Comparison of ENCODE assay signal across 8 cellular contexts in the genomic region with DNA sequence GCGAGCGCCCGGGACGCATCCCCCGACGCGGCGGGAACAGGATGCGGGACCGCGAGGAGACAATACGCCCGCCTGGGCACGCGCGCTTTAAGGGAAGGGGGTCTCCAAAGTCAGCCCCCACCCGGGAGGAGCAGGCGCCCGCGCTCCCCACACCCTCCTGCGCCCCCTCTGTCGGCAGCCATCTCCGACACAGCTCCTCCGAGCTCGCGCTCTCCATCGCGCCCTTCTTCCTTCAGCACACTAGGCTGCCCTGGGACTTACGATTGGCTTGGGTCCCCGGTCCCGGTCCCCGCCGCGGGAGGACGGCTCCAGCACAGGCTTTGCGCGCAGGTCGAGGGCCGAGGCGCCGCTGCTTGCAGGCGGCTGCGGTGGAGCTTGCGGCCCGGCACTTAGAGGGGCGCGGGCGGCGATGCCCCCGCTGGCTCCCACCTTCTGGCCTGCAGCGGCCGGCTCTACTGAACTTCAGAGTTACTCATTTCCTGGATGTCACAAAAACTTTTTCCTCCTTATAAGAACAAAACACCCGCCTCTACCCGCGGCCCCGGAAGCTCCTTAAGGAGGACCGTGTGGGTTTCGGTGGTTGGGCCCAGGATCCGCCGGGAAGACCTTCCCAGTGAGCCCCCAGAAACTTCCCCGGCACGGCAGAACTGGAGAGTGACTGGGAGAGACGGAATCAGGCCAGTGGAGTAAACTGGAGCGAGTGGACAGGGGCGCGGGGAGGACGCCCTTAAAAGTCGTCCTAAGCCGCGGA. TPM values are rescaled to one million over a fixed set of nuclear protein-coding genes. Genes with fewer than 3 reads are reported as not detected.
DNase-seq lines count a peak whose midpoint lies in the region; ATAC-seq and TF ChIP-seq lines count a peak whose summit lies in the region.

A gene with protein sequence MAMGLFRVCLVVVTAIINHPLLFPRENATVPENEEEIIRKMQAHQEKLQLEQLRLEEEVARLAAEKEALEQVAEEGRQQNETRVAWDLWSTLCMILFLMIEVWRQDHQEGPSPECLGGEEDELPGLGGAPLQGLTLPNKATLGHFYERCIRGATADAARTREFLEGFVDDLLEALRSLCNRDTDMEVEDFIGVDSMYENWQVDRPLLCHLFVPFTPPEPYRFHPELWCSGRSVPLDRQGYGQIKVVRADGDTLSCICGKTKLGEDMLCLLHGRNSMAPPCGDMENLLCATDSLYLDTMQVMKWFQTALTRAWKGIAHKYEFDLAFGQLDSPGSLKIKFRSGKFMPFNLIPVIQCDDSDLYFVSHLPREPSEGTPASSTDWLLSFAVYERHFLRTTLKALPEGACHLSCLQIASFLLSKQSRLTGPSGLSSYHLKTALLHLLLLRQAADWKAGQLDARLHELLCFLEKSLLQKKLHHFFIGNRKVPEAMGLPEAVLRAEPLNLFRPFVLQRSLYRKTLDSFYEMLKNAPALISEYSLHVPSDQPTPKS (minus strand): TSS at position 481 of the 751 bp plus-strand sequence. CDS start 22,414 bp downstream, outside the sequence.

- peak; percentile 54 for ATAC-seq in GM18861 (IDR thresholded peaks at IDR 0.05; ENCODE audit: unreplicated experiment)
- ATAC-seq in HG03095 (IDR thresholded peaks at IDR 0.05; ENCODE audit: unreplicated experiment), result peak; percentile 71

- peaks cover 60% of the 10 kb centered on the region for H3K4me1 ChIP-seq in OCI-LY7 (ENCODE audit: insufficient read depth, low read length, poor library complexity, severe bottlenecking)
- peaks cover 14 to 42% of the 10 kb centered on the region in 2 donors for H3K4me1 ChIP-seq in muscle layer of duodenum (ENCODE audit: control insufficient read depth in 1 of 2, insufficient read depth in 2 of 2, low read length in 2 of 2)

- H4K20me1 ChIP-seq in OCI-LY7 (ENCODE audit: insufficient read depth, low read length), result peaks cover 26% of the 10 kb centered on the region

- POLR2A ChIA-PET in OCI-LY7 (lab: Charles Lee), result interaction anchor here (0.7 to 3.7 kb wide), 13 partner anchors 9 to 370 kb away, joined by 3 to 18 read pairs (median 5); a partner anchor contains a TSS

- BruUV-seq in OCI-LY7 (replicated peaks; lab: Mats Ljungman, UMichigan), result no TSS peak

- H3K4me2 ChIP-seq in OCI-LY7 (ENCODE audit: low read length), result peak within 1 kb of the TSS; percentile 99

- no peaks in the 10 kb centered on the region for H3K9me2 ChIP-seq in OCI-LY7 (ENCODE audit: insufficient read depth, low read length)

- peaks cover 46% of the 10 kb centered on the region for H3K79me2 ChIP-seq in OCI-LY7 (ENCODE audit: insufficient read depth, low read depth, low read length)

- H2AFZ ChIP-seq in OCI-LY7 (ENCODE audit: low read length), result peak within 1 kb of the TSS; percentile 77; the same call in 1 of the 2 replicates

- H3K9me3 ChIP-seq in OCI-LY7 (ENCODE audit: low read length) (no peaks in the 10 kb centered on the region), muscle layer of duodenum (ENCODE audit: control insufficient read depth in 1 of 2, low read length in 2 of 2) (no peaks in the 10 kb centered on the region)

- CTCF ChIA-PET in OCI-LY7 (lab: Charles Lee; ENCODE audit: unreplicated experiment), result interaction anchor here (1.1 to 1.5 kb wide), 2 partner anchors 16 to 58 kb away, joined by 4 to 8 read pairs; no protein-coding TSS in a partner anchor

- H3K27ac ChIP-seq in OCI-LY7 (ENCODE audit: low read depth, low read length, poor library complexity, severe bottlenecking) (peak within 1 kb of the TSS; percentile 84), muscle layer of duodenum (ENCODE audit: low read length) (peak within 1 kb of the TSS; percentile 96)

- peak; percentile 58 for TF ChIP-seq CTCF in OCI-LY7 (conservative IDR thresholded peaks at IDR 0.05; ENCODE audit: low read length)

- H3K4me3 ChIP-seq in OCI-LY7 (ENCODE audit: low read depth, low read length, poor library complexity, severe bottlenecking), result peak within 1 kb of the TSS; percentile 79
- peak within 1 kb of the TSS; percentile 87 to 97 for H3K4me3 ChIP-seq in muscle layer of duodenum (ENCODE audit: low read depth in 1 of 2, low read length in 2 of 2)

- DNase-seq in AG08396 (ENCODE audit: low spot score) (peak; percentile 77), OCI-LY7 (ENCODE audit: low spot score) (peak; percentile 87), activated T-cell treated with anti-CD3 and anti-CD28 coated beads for 48 hours (ENCODE audit: low read depth) (peak; percentile 59), erythroblast (lab: John Stamatoyannopoulos, UW) (peak; percentile 85 to 91)
- DNase-seq in stimulated activated naive CD4-positive, alpha-beta T cell treated with Interleukin-2 at 50 U/mL for 16 hours (lab: John Stamatoyannopoulos, UW), result peak; percentile 78

- TF ChIP-seq POLR2A in erythroblast (IDR thresholded peaks at IDR 0.05; ENCODE audit: low read length), result peak; percentile 81

- H3K36me3 ChIP-seq in OCI-LY7 (ENCODE audit: insufficient read depth, low read length) (peaks cover 19% of the 10 kb centered on the region), muscle layer of duodenum (ENCODE audit: control insufficient read depth in 1 of 2, insufficient read depth in 2 of 2, low read length in 2 of 2) (peaks cover 0 to 18% of the 10 kb centered on the region in 2 donors)

- H3K27me3 ChIP-seq in muscle layer of duodenum (ENCODE audit: low read depth, low read length), result no peaks in the 10 kb centered on the region

- intact Hi-C loops in OCI-LY7 (cut with micrococcal nuclease; ENCODE audit: unreplicated experiment), result loop anchor here (1.0 to 5.0 kb wide), 5 partner anchors 16 to 371 kb away; a partner anchor contains a TSS

RNA-seq across cellular contexts. Expression of the gene that starts here (rescaled TPM):
- 3.3 and 6.0 TPM in 2 replicates for total RNA-seq in OCI-LY7 (2014; rRNA removed; shearing (Covaris generic))
- 18.0 and 19.6 TPM in 2 replicates for total RNA-seq in OCI-LY7 (2022)

Comparison
In these comparisons a context has a peak if more than half of its experiments do, and no peak if none do; other contexts are left out.
1. Peak in every context shown above with its lines: DNase-seq, ATAC-seq, H3K4me3 ChIP-seq and H3K27ac ChIP-seq.